In the genomic region with DNA sequence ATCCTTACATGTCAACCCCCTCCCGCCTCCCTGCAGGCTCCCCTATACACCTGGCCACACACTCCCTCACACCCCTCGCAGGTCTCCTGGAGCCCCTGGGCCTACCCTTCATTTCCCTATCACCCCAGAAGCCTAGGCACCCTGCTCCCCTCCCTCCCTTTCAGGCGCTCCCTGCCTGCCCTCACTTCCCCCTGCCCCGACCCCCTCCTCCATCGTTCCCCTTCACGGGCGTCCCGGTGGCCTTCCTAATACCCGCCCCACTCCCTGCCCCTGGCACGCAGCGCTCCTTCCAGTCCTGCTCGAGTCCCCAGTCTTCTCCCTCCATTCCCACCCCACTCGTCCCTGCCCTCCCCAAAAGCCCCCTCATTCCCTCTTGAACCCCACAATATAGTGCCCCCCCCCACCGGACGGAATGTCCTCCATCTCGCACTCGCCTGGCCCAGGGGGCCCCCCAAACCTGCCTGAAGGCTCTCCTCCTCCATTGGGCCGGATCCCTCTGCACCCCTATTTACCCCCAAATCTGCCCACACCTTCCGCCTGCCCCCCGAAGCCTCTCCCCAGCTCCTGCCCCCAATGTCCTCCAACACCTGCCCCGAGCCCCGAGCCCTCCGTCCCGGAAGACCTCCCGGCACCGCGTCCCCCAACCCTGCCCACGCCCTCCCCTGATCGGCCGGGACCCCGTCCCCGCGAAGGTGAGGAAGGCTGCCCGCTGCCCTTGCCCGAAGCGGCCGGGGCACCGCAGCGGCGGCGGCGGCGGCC, we compare ENCODE assay signal across 8 cellular contexts. TPM values are rescaled to one million over a fixed set of nuclear protein-coding genes. Genes with fewer than 3 reads are reported as not detected.
DNase-seq lines count a peak whose midpoint lies in the region; ATAC-seq lines count a peak whose summit lies in the region.

No MANE protein-coding gene starts in this region.

- POLR2A ChIA-PET in CD4-positive, alpha-beta memory T cell (lab: Charles Lee; ENCODE audit: partially characterized antibody) = no interaction called here

- H3K36me3 Mint-ChIP-seq in CD4-positive, alpha-beta memory T cell = no peaks in the 10 kb centered on the region
- no peaks in the 10 kb centered on the region for H3K36me3 Mint-ChIP-seq in T-helper 2 cell treated with Interferon-gamma antibody and Interleukin-4, amounts not matched to agents 5 μg/mL and 100 μg/mL, for 36 hours (ENCODE audit: low read depth)
- peaks cover 8% of the 10 kb centered on the region for H3K36me3 Mint-ChIP-seq in effector memory CD8-positive, alpha-beta T cell (ENCODE audit: insufficient read depth)
- H3K36me3 Mint-ChIP-seq in natural killer cell treated with Interleukin-12 subunit alpha and Interleukin-12 subunit beta and Interleukin-15 and Interleukin-18, amount 100 ng/mL, for 72 hours = no peaks in the 10 kb centered on the region

- no peaks in the 10 kb centered on the region for H3K9me3 Mint-ChIP-seq in CD4-positive, alpha-beta memory T cell
- H3K9me3 Mint-ChIP-seq in T-helper 2 cell treated with Interferon-gamma antibody and Interleukin-4, amounts not matched to agents 5 μg/mL and 100 μg/mL, for 36 hours = no peaks in the 10 kb centered on the region
- H3K9me3 Mint-ChIP-seq in effector memory CD8-positive, alpha-beta T cell = no peaks in the 10 kb centered on the region
- H3K9me3 Mint-ChIP-seq in natural killer cell treated with Interleukin-12 subunit alpha and Interleukin-12 subunit beta and Interleukin-15 and Interleukin-18, amount 100 ng/mL, for 72 hours = no peaks in the 10 kb centered on the region

- no peak overlapping the region for H3K27ac ChIP-seq in CD4-positive, alpha-beta memory T cell (ENCODE audit: low read depth, low read length)

- ATAC-seq in HG02571 (IDR thresholded peaks at IDR 0.05; ENCODE audit: unreplicated experiment) (peak; percentile 6), GM18873 (IDR thresholded peaks at IDR 0.05; ENCODE audit: low FRiP score, unreplicated experiment) (no peak)
- ATAC-seq in effector memory CD8-positive, alpha-beta T cell (replicated peaks) = no peak
- peak in 1 of 2 donors; percentile 17 for ATAC-seq in natural killer cell treated with Interleukin-12 subunit alpha and Interleukin-12 subunit beta and Interleukin-15 and Interleukin-18, amount 100 ng/mL, for 72 hours

- peaks cover 22 to 38% (median 26%) of the 10 kb centered on the region in 4 donors for H3K4me1 Mint-ChIP-seq in CD4-positive, alpha-beta memory T cell
- H3K4me1 Mint-ChIP-seq in T-helper 2 cell treated with Interferon-gamma antibody and Interleukin-4, amounts not matched to agents 5 μg/mL and 100 μg/mL, for 36 hours (ENCODE audit: low read depth) = peaks cover 21% of the 10 kb centered on the region
- H3K4me1 Mint-ChIP-seq in effector memory CD8-positive, alpha-beta T cell (ENCODE audit: low read depth in 2 of 2) = peaks cover 17 to 19% of the 10 kb centered on the region in 2 donors
- peaks cover 9 to 18% of the 10 kb centered on the region in 2 donors for H3K4me1 Mint-ChIP-seq in natural killer cell treated with Interleukin-12 subunit alpha and Interleukin-12 subunit beta and Interleukin-15 and Interleukin-18, amount 100 ng/mL, for 72 hours (ENCODE audit: low read depth in 2 of 2)

- no peaks in the 10 kb centered on the region for H3K9me3 ChIP-seq in CD4-positive, alpha-beta memory T cell (ENCODE audit: control insufficient read depth in 1 of 2, low read length in 2 of 2)

- peaks cover 22% of the 10 kb centered on the region for H3K4me1 ChIP-seq in CD4-positive, alpha-beta memory T cell (ENCODE audit: insufficient read depth, low read length)

- H3K27me3 Mint-ChIP-seq in CD4-positive, alpha-beta memory T cell = no peaks in the 10 kb centered on the region
- peaks cover 17% of the 10 kb centered on the region for H3K27me3 Mint-ChIP-seq in T-helper 2 cell treated with Interferon-gamma antibody and Interleukin-4, amounts not matched to agents 5 μg/mL and 100 μg/mL, for 36 hours (ENCODE audit: low read depth)
- H3K27me3 Mint-ChIP-seq in effector memory CD8-positive, alpha-beta T cell = no peaks in the 10 kb centered on the region
- peaks cover 21 to 24% of the 10 kb centered on the region in 2 donors for H3K27me3 Mint-ChIP-seq in natural killer cell treated with Interleukin-12 subunit alpha and Interleukin-12 subunit beta and Interleukin-15 and Interleukin-18, amount 100 ng/mL, for 72 hours

- H3K4me3 Mint-ChIP-seq in CD4-positive, alpha-beta memory T cell = peak overlapping the region; percentile 39 to 93 (median 90)
- H3K4me3 Mint-ChIP-seq in T-helper 2 cell treated with Interferon-gamma antibody and Interleukin-4, amounts not matched to agents 5 μg/mL and 100 μg/mL, for 36 hours = peak overlapping the region; percentile 80
- H3K4me3 Mint-ChIP-seq in effector memory CD8-positive, alpha-beta T cell = peak overlapping the region; percentile 83 to 85
- peak overlapping the region; percentile 75 for H3K4me3 Mint-ChIP-seq in natural killer cell treated with Interleukin-12 subunit alpha and Interleukin-12 subunit beta and Interleukin-15 and Interleukin-18, amount 100 ng/mL, for 72 hours

- H3K36me3 ChIP-seq in CD4-positive, alpha-beta memory T cell (ENCODE audit: insufficient read depth, low read length) = no peaks in the 10 kb centered on the region

- intact Hi-C loops in CD4-positive, alpha-beta memory T cell (cut with micrococcal nuclease) = loop anchor here (1.0 to 10.0 kb wide), 4 partner anchors 55 to 439 kb away; partner anchors contain the start of genes PDCL and RABGAP1

- peak overlapping the region in 6 of 7 donors; percentile 52 to 94 (median 86) for H3K27ac Mint-ChIP-seq in CD4-positive, alpha-beta memory T cell
- H3K27ac Mint-ChIP-seq in T-helper 2 cell treated with Interferon-gamma antibody and Interleukin-4, amounts not matched to agents 5 μg/mL and 100 μg/mL, for 36 hours = peak overlapping the region; percentile 24
- H3K27ac Mint-ChIP-seq in effector memory CD8-positive, alpha-beta T cell = peak overlapping the region in 1 of 2 donors; percentile 6
- H3K27ac Mint-ChIP-seq in natural killer cell treated with Interleukin-12 subunit alpha and Interleukin-12 subunit beta and Interleukin-15 and Interleukin-18, amount 100 ng/mL, for 72 hours = no peak overlapping the region

- CTCF ChIA-PET in CD4-positive, alpha-beta memory T cell (lab: Charles Lee; ENCODE audit: partially characterized antibody) = interaction anchor here (0.9 kb wide), 1 partner anchor 42 kb away, joined by 3 read pairs; no protein-coding TSS in a partner anchor

- H3K4me3 ChIP-seq in CD4-positive, alpha-beta memory T cell (ENCODE audit: low read length in 2 of 2) = peak overlapping the region in 1 of 2 donors; percentile 68

- no peaks in the 10 kb centered on the region for H3K27me3 ChIP-seq in CD4-positive, alpha-beta memory T cell (ENCODE audit: insufficient read depth, low read length)

- DNase-seq in CD4-positive, alpha-beta memory T cell = peak in 3 of 5 donors; percentile 2 to 44 (median 13)
- no peak for DNase-seq in T-helper 2 cell treated with Interferon-gamma antibody and Interleukin-4, amounts not matched to agents 5 μg/mL and 100 μg/mL, for 36 hours (ENCODE audit: low spot score)
- DNase-seq in effector memory CD8-positive, alpha-beta T cell = peak in 2 of 3 experiments; percentile 4 to 9
- no peak for DNase-seq in natural killer cell treated with Interleukin-12 subunit alpha and Interleukin-12 subunit beta and Interleukin-15 and Interleukin-18, amount 100 ng/mL, for 72 hours (ENCODE audit: low spot score)
- DNase-seq in H4 (ENCODE audit: low spot score) (no peak), NCI-H2171 treated with DMSO at 0.1 percent for 48 hours (lab: John Stamatoyannopoulos, UW) (no peak)

RNA-seq across cellular contexts. Expression of gene STRBP, which starts 0.7 kb away (rescaled TPM):
- 10 to 100 TPM; 21.1 to 23.8 TPM for total RNA-seq in CD4-positive, alpha-beta memory T cell
- 10 to 100 TPM; 17.5 to 21.5 TPM for polyA plus RNA-seq in CD4-positive, alpha-beta memory T cell
- total RNA-seq in natural killer cell treated with Interleukin-12 subunit alpha and Interleukin-12 subunit beta and Interleukin-15 and Interleukin-18, amount 100 ng/mL, for 72 hours = 10 to 100 TPM in 1 of 2 donors, 1 to 10 TPM in 1; 6.9 to 13.9 TPM
- 11.5 and 14.3 TPM in 2 replicates for total RNA-seq in H4 (2014; rRNA removed; shearing (Covaris generic))

Comparison
In these comparisons a context has a peak if more than half of its experiments do, and no peak if none do; other contexts are left out.
1. DNase-seq: peak in CD4-positive, alpha-beta memory T cell (3 of 5) and effector memory CD8-positive, alpha-beta T cell (2 of 3); none in T-helper 2 cell treated with Interferon-gamma antibody and Interleukin-4, amounts not matched to agents 5 μg/mL and 100 μg/mL, for 36 hours (single experiment), natural killer cell treated with Interleukin-12 subunit alpha and Interleukin-12 subunit beta and Interleukin-15 and Interleukin-18, amount 100 ng/mL, for 72 hours (single experiment), H4 (single experiment) and NCI-H2171 treated with DMSO at 0.1 percent for 48 hours (single experiment).
2. H3K27ac Mint-ChIP-seq: peak in CD4-positive, alpha-beta memory T cell (6 of 7) and T-helper 2 cell treated with Interferon-gamma antibody and Interleukin-4, amounts not matched to agents 5 μg/mL and 100 μg/mL, for 36 hours (single experiment); none in natural killer cell treated with Interleukin-12 subunit alpha and Interleukin-12 subunit beta and Interleukin-15 and Interleukin-18, amount 100 ng/mL, for 72 hours (0 of 2).
3. Peak in every context shown above with its lines, with median percentiles within 50 percentile points of each other: H3K4me3 Mint-ChIP-seq.